In the genomic region with DNA sequence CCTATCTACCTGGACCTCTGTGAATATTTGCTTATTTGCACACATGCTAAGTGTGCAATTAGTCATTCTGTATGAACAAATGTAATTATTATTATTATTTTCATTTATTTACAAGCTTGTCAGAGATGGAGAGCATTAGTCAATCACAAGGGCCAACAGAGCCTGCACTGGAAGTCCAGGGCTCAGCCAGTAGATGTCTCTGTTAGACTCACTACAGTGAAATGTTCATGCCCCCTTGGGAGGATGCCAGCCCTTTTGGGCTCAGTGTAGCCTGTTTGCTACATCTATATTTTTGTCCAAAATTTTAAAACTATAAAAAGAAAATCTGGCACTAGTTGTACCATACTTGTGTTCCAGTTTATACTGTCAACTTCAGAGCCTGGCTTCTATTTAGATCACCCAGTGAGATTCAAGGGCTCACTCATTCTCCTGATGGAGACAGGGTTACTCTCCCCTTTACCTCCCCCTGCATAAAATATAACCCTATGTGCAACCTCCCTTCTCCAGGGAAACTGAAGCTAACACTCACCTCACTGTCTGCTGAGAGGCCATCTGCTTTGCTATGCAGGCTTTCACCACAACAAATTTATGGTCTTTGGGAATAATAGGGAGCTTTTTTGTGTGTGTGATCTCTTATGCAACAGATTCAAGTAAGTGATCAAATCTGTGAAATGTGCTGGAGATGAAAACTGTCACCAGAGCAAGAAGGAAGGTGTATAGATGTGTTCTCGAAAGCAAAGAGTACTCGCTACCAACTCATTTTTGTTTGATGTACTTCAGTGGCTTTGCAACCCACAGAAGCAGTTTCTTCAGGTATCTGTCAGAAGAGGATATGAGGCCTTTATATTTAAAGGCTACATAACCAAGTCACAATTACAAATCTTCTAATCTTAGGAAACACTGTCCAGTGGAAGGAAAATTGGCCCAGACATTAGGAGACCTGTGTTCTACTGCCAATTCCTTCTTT, we compare ENCODE assay signal across 1 cellular context.
TF ChIP-seq lines count a peak whose summit lies in the region.

No MANE protein-coding gene starts in this region.

TF ChIP-seq in H1, 55 proteins besides CTCF, POLR2A, EP300 and RAD21 (continued from another document):
- TF ChIP-seq BRCA1 (IDR thresholded peaks at IDR 0.05; ENCODE audit: low read depth, low read length), result no peak
- TF ChIP-seq TBP (IDR thresholded peaks at IDR 0.05; ENCODE audit: low read depth, low read length), result no peak
- TF ChIP-seq, protein P1, sequence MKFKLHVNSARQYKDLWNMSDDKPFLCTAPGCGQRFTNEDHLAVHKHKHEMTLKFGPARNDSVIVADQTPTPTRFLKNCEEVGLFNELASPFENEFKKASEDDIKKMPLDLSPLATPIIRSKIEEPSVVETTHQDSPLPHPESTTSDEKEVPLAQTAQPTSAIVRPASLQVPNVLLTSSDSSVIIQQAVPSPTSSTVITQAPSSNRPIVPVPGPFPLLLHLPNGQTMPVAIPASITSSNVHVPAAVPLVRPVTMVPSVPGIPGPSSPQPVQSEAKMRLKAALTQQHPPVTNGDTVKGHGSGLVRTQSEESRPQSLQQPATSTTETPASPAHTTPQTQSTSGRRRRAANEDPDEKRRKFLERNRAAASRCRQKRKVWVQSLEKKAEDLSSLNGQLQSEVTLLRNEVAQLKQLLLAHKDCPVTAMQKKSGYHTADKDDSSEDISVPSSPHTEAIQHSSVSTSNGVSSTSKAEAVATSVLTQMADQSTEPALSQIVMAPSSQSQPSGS (IDR thresholded peaks at IDR 0.05; ENCODE audit: low read length), result no peak
- no peak for TF ChIP-seq CREB1 (IDR thresholded peaks at IDR 0.05)
- TF ChIP-seq ZNF274 (IDR thresholded peaks at IDR 0.05; ENCODE audit: borderline replicate concordance, extremely low read depth, low read length), result no peak
- TF ChIP-seq BCL11A (IDR thresholded peaks at IDR 0.05; ENCODE audit: low read depth in 2 of 2, low read length in 2 of 2), result no peak
- TF ChIP-seq TAF1 (IDR thresholded peaks at IDR 0.05; ENCODE audit: low read depth, low read length), result no peak
- TF ChIP-seq, protein P2, sequence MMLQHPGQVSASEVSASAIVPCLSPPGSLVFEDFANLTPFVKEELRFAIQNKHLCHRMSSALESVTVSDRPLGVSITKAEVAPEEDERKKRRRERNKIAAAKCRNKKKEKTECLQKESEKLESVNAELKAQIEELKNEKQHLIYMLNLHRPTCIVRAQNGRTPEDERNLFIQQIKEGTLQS (IDR thresholded peaks at IDR 0.05; ENCODE audit: insufficient read depth, low read depth, low read length), result no peak
- TF ChIP-seq, protein P3, sequence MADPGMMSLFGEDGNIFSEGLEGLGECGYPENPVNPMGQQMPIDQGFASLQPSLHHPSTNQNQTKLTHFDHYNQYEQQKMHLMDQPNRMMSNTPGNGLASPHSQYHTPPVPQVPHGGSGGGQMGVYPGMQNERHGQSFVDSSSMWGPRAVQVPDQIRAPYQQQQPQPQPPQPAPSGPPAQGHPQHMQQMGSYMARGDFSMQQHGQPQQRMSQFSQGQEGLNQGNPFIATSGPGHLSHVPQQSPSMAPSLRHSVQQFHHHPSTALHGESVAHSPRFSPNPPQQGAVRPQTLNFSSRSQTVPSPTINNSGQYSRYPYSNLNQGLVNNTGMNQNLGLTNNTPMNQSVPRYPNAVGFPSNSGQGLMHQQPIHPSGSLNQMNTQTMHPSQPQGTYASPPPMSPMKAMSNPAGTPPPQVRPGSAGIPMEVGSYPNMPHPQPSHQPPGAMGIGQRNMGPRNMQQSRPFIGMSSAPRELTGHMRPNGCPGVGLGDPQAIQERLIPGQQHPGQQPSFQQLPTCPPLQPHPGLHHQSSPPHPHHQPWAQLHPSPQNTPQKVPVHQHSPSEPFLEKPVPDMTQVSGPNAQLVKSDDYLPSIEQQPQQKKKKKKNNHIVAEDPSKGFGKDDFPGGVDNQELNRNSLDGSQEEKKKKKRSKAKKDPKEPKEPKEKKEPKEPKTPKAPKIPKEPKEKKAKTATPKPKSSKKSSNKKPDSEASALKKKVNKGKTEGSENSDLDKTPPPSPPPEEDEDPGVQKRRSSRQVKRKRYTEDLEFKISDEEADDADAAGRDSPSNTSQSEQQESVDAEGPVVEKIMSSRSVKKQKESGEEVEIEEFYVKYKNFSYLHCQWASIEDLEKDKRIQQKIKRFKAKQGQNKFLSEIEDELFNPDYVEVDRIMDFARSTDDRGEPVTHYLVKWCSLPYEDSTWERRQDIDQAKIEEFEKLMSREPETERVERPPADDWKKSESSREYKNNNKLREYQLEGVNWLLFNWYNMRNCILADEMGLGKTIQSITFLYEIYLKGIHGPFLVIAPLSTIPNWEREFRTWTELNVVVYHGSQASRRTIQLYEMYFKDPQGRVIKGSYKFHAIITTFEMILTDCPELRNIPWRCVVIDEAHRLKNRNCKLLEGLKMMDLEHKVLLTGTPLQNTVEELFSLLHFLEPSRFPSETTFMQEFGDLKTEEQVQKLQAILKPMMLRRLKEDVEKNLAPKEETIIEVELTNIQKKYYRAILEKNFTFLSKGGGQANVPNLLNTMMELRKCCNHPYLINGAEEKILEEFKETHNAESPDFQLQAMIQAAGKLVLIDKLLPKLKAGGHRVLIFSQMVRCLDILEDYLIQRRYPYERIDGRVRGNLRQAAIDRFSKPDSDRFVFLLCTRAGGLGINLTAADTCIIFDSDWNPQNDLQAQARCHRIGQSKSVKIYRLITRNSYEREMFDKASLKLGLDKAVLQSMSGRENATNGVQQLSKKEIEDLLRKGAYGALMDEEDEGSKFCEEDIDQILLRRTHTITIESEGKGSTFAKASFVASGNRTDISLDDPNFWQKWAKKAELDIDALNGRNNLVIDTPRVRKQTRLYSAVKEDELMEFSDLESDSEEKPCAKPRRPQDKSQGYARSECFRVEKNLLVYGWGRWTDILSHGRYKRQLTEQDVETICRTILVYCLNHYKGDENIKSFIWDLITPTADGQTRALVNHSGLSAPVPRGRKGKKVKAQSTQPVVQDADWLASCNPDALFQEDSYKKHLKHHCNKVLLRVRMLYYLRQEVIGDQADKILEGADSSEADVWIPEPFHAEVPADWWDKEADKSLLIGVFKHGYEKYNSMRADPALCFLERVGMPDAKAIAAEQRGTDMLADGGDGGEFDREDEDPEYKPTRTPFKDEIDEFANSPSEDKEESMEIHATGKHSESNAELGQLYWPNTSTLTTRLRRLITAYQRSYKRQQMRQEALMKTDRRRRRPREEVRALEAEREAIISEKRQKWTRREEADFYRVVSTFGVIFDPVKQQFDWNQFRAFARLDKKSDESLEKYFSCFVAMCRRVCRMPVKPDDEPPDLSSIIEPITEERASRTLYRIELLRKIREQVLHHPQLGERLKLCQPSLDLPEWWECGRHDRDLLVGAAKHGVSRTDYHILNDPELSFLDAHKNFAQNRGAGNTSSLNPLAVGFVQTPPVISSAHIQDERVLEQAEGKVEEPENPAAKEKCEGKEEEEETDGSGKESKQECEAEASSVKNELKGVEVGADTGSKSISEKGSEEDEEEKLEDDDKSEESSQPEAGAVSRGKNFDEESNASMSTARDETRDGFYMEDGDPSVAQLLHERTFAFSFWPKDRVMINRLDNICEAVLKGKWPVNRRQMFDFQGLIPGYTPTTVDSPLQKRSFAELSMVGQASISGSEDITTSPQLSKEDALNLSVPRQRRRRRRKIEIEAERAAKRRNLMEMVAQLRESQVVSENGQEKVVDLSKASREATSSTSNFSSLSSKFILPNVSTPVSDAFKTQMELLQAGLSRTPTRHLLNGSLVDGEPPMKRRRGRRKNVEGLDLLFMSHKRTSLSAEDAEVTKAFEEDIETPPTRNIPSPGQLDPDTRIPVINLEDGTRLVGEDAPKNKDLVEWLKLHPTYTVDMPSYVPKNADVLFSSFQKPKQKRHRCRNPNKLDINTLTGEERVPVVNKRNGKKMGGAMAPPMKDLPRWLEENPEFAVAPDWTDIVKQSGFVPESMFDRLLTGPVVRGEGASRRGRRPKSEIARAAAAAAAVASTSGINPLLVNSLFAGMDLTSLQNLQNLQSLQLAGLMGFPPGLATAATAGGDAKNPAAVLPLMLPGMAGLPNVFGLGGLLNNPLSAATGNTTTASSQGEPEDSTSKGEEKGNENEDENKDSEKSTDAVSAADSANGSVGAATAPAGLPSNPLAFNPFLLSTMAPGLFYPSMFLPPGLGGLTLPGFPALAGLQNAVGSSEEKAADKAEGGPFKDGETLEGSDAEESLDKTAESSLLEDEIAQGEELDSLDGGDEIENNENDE (IDR thresholded peaks at IDR 0.05; ENCODE audit: insufficient replicate concordance, low read length), result no peak
- TF ChIP-seq CEBPB (IDR thresholded peaks at IDR 0.05; ENCODE audit: low read depth, low read length), result no peak
- no peak for TF ChIP-seq RFX5 (IDR thresholded peaks at IDR 0.05; ENCODE audit: borderline replicate concordance, low read depth, low read length)
- no peak for TF ChIP-seq SAP30 (IDR thresholded peaks at IDR 0.05; ENCODE audit: insufficient read depth, insufficient replicate concordance, low read length)
- TF ChIP-seq FOSL1 (IDR thresholded peaks at IDR 0.05; ENCODE audit: insufficient read depth, low read depth, low read length), result no peak
- no peak for TF ChIP-seq CBX5 (IDR thresholded peaks at IDR 0.05; ENCODE audit: low read depth, low read length)
- no peak for TF ChIP-seq NRF1 (IDR thresholded peaks at IDR 0.05; ENCODE audit: low read depth, low read length)
- no peak for TF ChIP-seq MAFK (IDR thresholded peaks at IDR 0.05; ENCODE audit: low read depth, low read length)
- TF ChIP-seq SP1 (IDR thresholded peaks at IDR 0.05; ENCODE audit: low read depth, low read length), result no peak
